ENCODE assay signal across 20 cellular contexts in genomic region chr10:10873289-10873688, GRCh38.
DNase-seq lines count a peak whose midpoint lies in the region; ATAC-seq and TF ChIP-seq lines count a peak whose summit lies in the region.
"Had no signal": no experiment of that assay in that cellular context is flagged by ENCODE, and none has a peak within 500 bp of the region (broad histone marks: within the 10 kb centered on the region; RNA-seq: fewer than 3 reads in every experiment).

No MANE protein-coding gene starts in this region.

- H3K9me3 ChIP-seq in hepatocyte (ENCODE audit: low read depth) (no peaks in the 10 kb centered on the region), smooth muscle cell (replicated peaks; ENCODE audit: low read depth) (no peaks in the 10 kb centered on the region)
- H3K9me3 ChIP-seq: HAP-1 had no signal

- H3K36me3 ChIP-seq in hepatocyte (replicated peaks; ENCODE audit: insufficient read depth, low read depth) (no peaks in the 10 kb centered on the region), smooth muscle cell (ENCODE audit: low read depth) (no peaks in the 10 kb centered on the region)
- H3K36me3 ChIP-seq: BLaER1, HAP-1 had no signal

- H3K4me1 ChIP-seq in hepatocyte (ENCODE audit: insufficient read depth): peaks cover 9% of the 10 kb centered on the region
- peaks cover 4% of the 10 kb centered on the region for H3K4me1 ChIP-seq in smooth muscle cell (ENCODE audit: low read depth)
- H3K4me1 ChIP-seq: HAP-1 had no signal

- ATAC-seq in HG02884 (IDR thresholded peaks at IDR 0.05; ENCODE audit: unreplicated experiment): no peak
- ATAC-seq: CD8-positive, alpha-beta T cell had no signal

- TF ChIP-seq CTCF in cardiac fibroblast (IDR thresholded peaks at IDR 0.05; ENCODE audit: low read depth, low read length) (no peak), hepatocyte (IDR thresholded peaks at IDR 0.05; ENCODE audit: poor library complexity) (no peak), smooth muscle cell (IDR thresholded peaks at IDR 0.05; ENCODE audit: borderline replicate concordance, insufficient read depth, poor library complexity, severe bottlenecking) (no peak)

- no peaks in the 10 kb centered on the region for H3F3A ChIP-seq in smooth muscle cell (ENCODE audit: low read depth)

- no peak overlapping the region for H2AFZ ChIP-seq in hepatocyte
- H2AFZ ChIP-seq in smooth muscle cell (ENCODE audit: low read depth): no peak overlapping the region

- H3K79me2 ChIP-seq in hepatocyte (no peaks in the 10 kb centered on the region), smooth muscle cell (ENCODE audit: low read depth) (no peaks in the 10 kb centered on the region)

- H3K4me3 ChIP-seq in cardiac fibroblast (replicated peaks in 1 of 2; ENCODE audit: low read depth in 2 of 2, low read length in 2 of 2) (no peak overlapping the region), hepatocyte (no peak overlapping the region), smooth muscle cell (no peak overlapping the region)
- H3K4me3 ChIP-seq: BLaER1, HAP-1 had no signal

- H3K4me2 ChIP-seq in hepatocyte (peak overlapping the region; percentile 18), smooth muscle cell (peak overlapping the region; percentile 18)
- H3K4me2 ChIP-seq: BLaER1 had no signal

- H4K20me1 ChIP-seq in hepatocyte (ENCODE audit: insufficient read depth, poor library complexity, severe bottlenecking) (no peaks in the 10 kb centered on the region), smooth muscle cell (ENCODE audit: low read depth) (no peaks in the 10 kb centered on the region)
- H4K20me1 ChIP-seq: BLaER1 had no signal

- no peaks in the 10 kb centered on the region for H3K9me2 ChIP-seq in hepatocyte (replicated peaks; ENCODE audit: insufficient read depth)

- 78% methylated on average over 4 of the region's 4 CpGs for WGBS in hepatocyte (ENCODE audit: low lambda C conversion rate, missing lambda C conversion rate)
- WGBS in smooth muscle cell (ENCODE audit: low lambda C conversion rate): 88% methylated on average over 4 of the region's 4 CpGs

- peak overlapping the region; percentile 17 for H3K27ac ChIP-seq in hepatocyte
- H3K27ac ChIP-seq in smooth muscle cell (ENCODE audit: low read depth): peak overlapping the region; percentile 83
- H3K27ac ChIP-seq: BLaER1, HL-60 had no signal

- DNase-seq in NCI-H748 (lab: John Stamatoyannopoulos, UW; ENCODE audit: unreplicated experiment): peak; percentile 0
- DNase-seq in NCI-H748 treated with DMSO at 0.1 percent for 48 hours (lab: John Stamatoyannopoulos, UW): no peak
- peak; percentile 23 to 42 for DNase-seq in cardiac fibroblast (ENCODE audit: low read depth in 2 of 2)
- DNase-seq in hepatocyte (ENCODE audit: low spot score): no peak
- no peak for DNase-seq in smooth muscle cell (lab: John Stamatoyannopoulos, UW; ENCODE audit: unreplicated experiment)
- no peak for DNase-seq in middle frontal gyrus (ENCODE audit: extremely low spot score, low spot score)
- DNase-seq in DMS153 (lab: John Stamatoyannopoulos, UW): no peak
- DNase-seq: 8988T; CD8-positive, alpha-beta T cell; DMS79; NCI-H1417; NCI-H187 treated with DMSO at 0.1 percent for 48 hours; NCI-H2171; NCI-H446 treated with DMSO at 0.1 percent for 48 hours; NCI-H774; RPMI8226 had no signal

- no peak overlapping the region for H3K9ac ChIP-seq in smooth muscle cell (ENCODE audit: low read depth)
- H3K9ac ChIP-seq: BLaER1 had no signal

- H3K27me3 ChIP-seq in hepatocyte (no peaks in the 10 kb centered on the region), smooth muscle cell (ENCODE audit: low read depth) (peaks cover 12% of the 10 kb centered on the region)
- H3K27me3 ChIP-seq: BLaER1 had no signal

Comparison
In these comparisons a context has a peak if more than half of its experiments do, and no peak if none do; other contexts are left out.
1. DNase-seq: peak in NCI-H748 (single experiment) and cardiac fibroblast (2 of 2); none in NCI-H748 treated with DMSO at 0.1 percent for 48 hours (single experiment), hepatocyte (single experiment), smooth muscle cell (single experiment), middle frontal gyrus (single experiment) and DMS153 (single experiment).